In genomic region chr6:15675537-15676170, GRCh38 we compare ENCODE assay signal across 16 cellular contexts. TPM values are rescaled to one million over a fixed set of nuclear protein-coding genes. Genes with fewer than 3 reads are reported as not detected.
DNase-seq lines count a peak whose midpoint lies in the region; ATAC-seq and TF ChIP-seq lines count a peak whose summit lies in the region.
"Had no signal": no experiment of that assay in that cellular context is flagged by ENCODE, and none has a peak within 500 bp of the region (broad histone marks: within the 10 kb centered on the region; RNA-seq: fewer than 3 reads in every experiment).

No MANE protein-coding gene starts in this region.

- TF ChIP-seq CTCF in heart right ventricle (IDR thresholded peaks at IDR 0.05) (no peak), nephron progenitor cell (IDR thresholded peaks at IDR 0.05) (no peak)

- peak; percentile 58 for DNase-seq in CD1c-positive myeloid dendritic cell (ENCODE audit: extremely low spot score)
- DNase-seq in NOMO-1 treated with DMSO at 0.1 percent for 48 hours (lab: John Stamatoyannopoulos, UW; ENCODE audit: unreplicated experiment): peak; percentile 52
- DNase-seq in heart right ventricle: no peak
- DNase-seq in nephron progenitor cell: no peak
- no peak for DNase-seq in activated gamma-delta T cell (lab: John Stamatoyannopoulos, UW)
- no peak for DNase-seq in naive thymus-derived CD8-positive, alpha-beta T cell
- DNase-seq: activated CD4-positive, alpha-beta T cell treated with anti-CD3 and anti-CD28 coated beads for 36 hours; cerebellar nuclear complex; effector memory CD8-positive, alpha-beta T cell; GOT3; NCI-H1694; NCI-H446 treated with DMSO at 0.1 percent for 48 hours had no signal

- H3K9me3 ChIP-seq in heart right ventricle: no peaks in the 10 kb centered on the region
- H3K9me3 ChIP-seq: SJCRH30, suprapubic skin had no signal

- peak overlapping the region in 1 of 10 donors; percentile 64 for H3K27ac ChIP-seq in heart right ventricle
- H3K27ac ChIP-seq: SJCRH30, suprapubic skin had no signal

- no peaks in the 10 kb centered on the region for H3K36me3 ChIP-seq in heart right ventricle
- H3K36me3 ChIP-seq: SJCRH30, suprapubic skin had no signal

- H3K9me3 Mint-ChIP-seq in nephron progenitor cell: peaks cover 3% of the 10 kb centered on the region
- H3K9me3 Mint-ChIP-seq in naive thymus-derived CD8-positive, alpha-beta T cell: no peaks in the 10 kb centered on the region
- H3K9me3 Mint-ChIP-seq: effector memory CD8-positive, alpha-beta T cell had no signal

- H3K4me1 ChIP-seq in heart right ventricle: peaks cover 0 to 21% (median 0%) of the 10 kb centered on the region in 9 donors

- POLR2A ChIA-PET in naive thymus-derived CD8-positive, alpha-beta T cell (lab: Charles Lee): no interaction called here

- peaks cover 25% of the 10 kb centered on the region for H3K27me3 Mint-ChIP-seq in nephron progenitor cell (ENCODE audit: low read depth, poor library complexity)
- peaks cover 0 to 18% (median 4%) of the 10 kb centered on the region in 5 donors for H3K27me3 Mint-ChIP-seq in naive thymus-derived CD8-positive, alpha-beta T cell

- no peaks in the 10 kb centered on the region for H3K36me3 Mint-ChIP-seq in nephron progenitor cell (ENCODE audit: low read depth)
- no peaks in the 10 kb centered on the region for H3K36me3 Mint-ChIP-seq in naive thymus-derived CD8-positive, alpha-beta T cell

- WGBS in heart right ventricle, 2 donors: 77 to 83% methylated on average over 3 of the region's 3 CpGs

- intact Hi-C loops in heart right ventricle (cut with DNase I): no loop called here

- H3K4me3 Mint-ChIP-seq in nephron progenitor cell: no peak overlapping the region
- no peak overlapping the region for H3K4me3 Mint-ChIP-seq in naive thymus-derived CD8-positive, alpha-beta T cell
- H3K4me3 Mint-ChIP-seq: activated CD4-positive, alpha-beta T cell treated with anti-CD3 and anti-CD28 coated beads for 36 hours; effector memory CD8-positive, alpha-beta T cell had no signal

- H3K27me3 ChIP-seq in heart right ventricle: peaks cover 0 to 5% (median 0%) of the 10 kb centered on the region in 7 donors
- H3K27me3 ChIP-seq: SJCRH30, suprapubic skin had no signal

- H3K27ac Mint-ChIP-seq in nephron progenitor cell: peak overlapping the region; percentile 81
- H3K27ac Mint-ChIP-seq in naive thymus-derived CD8-positive, alpha-beta T cell: no peak overlapping the region
- H3K27ac Mint-ChIP-seq: activated CD4-positive, alpha-beta T cell treated with anti-CD3 and anti-CD28 coated beads for 36 hours; effector memory CD8-positive, alpha-beta T cell had no signal

- no peak overlapping the region for H3K4me3 ChIP-seq in heart right ventricle
- H3K4me3 ChIP-seq: SJCRH30, suprapubic skin had no signal

- ATAC-seq in heart right ventricle: peak in 5 of 8 donors; percentile 28 to 52 (median 38)
- ATAC-seq in GM18519 (IDR thresholded peaks at IDR 0.05; ENCODE audit: low FRiP score, unreplicated experiment): no peak
- ATAC-seq in HG03196 (IDR thresholded peaks at IDR 0.05; ENCODE audit: unreplicated experiment): no peak
- no peak for ATAC-seq in naive thymus-derived CD8-positive, alpha-beta T cell
- ATAC-seq: activated CD4-positive, alpha-beta T cell treated with anti-CD3 and anti-CD28 coated beads for 36 hours; effector memory CD8-positive, alpha-beta T cell had no signal

- peaks cover 55% of the 10 kb centered on the region for H3K4me1 Mint-ChIP-seq in nephron progenitor cell
- no peaks in the 10 kb centered on the region for H3K4me1 Mint-ChIP-seq in naive thymus-derived CD8-positive, alpha-beta T cell
- H3K4me1 Mint-ChIP-seq: activated CD4-positive, alpha-beta T cell treated with anti-CD3 and anti-CD28 coated beads for 36 hours had no signal

RNA-seq across cellular contexts. Expression of gene DTNBP1, which starts 12.8 kb away (rescaled TPM):
- 10 to 100 TPM; 14.6 to 27.5 (median 19.1) TPM for total RNA-seq in heart right ventricle
- 10 to 100 TPM in 1 of 2 donors, 1 to 10 TPM in 1; 5.0 to 16.8 TPM for polyA plus RNA-seq in heart right ventricle
- total RNA-seq in naive thymus-derived CD8-positive, alpha-beta T cell: 10 to 100 TPM; 23.1 to 27.4 TPM
- polyA plus RNA-seq in naive thymus-derived CD8-positive, alpha-beta T cell: 10 to 100 TPM; 32.5 to 41.5 (median 39.9) TPM

Comparison
In these comparisons a context has a peak if more than half of its experiments do, and no peak if none do; other contexts are left out.
1. DNase-seq: peak in CD1c-positive myeloid dendritic cell (single experiment) and NOMO-1 treated with DMSO at 0.1 percent for 48 hours (single experiment); none in heart right ventricle (0 of 2), nephron progenitor cell (single experiment), activated gamma-delta T cell (single experiment) and naive thymus-derived CD8-positive, alpha-beta T cell (0 of 10).
2. ATAC-seq: peak in heart right ventricle (5 of 8); none in GM18519 (single experiment), HG03196 (single experiment) and naive thymus-derived CD8-positive, alpha-beta T cell (0 of 2).